In the genomic region with DNA sequence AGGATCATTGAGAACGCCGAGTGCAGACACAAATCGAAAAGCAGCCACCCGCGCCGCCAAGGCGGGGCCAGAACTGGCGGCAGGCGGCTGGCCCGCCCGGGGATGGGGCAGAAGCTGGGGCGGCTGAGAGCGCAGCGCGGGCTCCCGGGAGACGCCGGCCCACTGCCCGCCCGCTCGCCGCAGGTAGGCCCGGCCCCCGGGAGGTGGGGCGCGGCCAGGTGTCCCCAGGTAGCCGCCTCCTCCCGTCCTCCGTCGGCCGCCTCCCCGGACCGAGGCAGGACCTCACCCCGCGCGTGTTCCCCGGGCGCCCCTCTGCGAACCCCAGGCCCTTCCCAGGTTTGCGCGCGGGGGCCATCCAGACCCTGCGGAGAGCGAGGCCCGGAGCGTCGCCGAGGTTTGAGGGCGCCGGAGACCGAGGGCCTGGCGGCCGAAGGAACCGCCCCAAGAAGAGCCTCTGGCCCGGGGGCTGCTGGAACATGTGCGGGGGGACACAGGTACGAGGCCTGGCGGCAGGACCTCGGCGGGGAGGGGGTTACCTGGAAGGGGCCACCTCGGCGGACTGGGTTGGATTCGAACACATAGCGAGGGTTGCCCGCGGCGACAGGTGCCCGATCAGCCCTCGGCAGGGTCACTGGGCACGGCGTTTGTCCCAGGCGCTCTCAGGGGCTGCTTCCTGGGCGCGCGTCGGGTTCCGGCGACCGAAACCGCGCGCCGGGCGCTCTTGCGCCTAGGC, we compare ENCODE assay signal across 8 cellular contexts. TPM values are rescaled to one million over a fixed set of nuclear protein-coding genes. Genes with fewer than 3 reads are reported as not detected.
A peak's percentile ranks its signal among the peaks of the same experiment; 100 is the strongest.
DNase-seq lines count a peak whose midpoint lies in the region; ATAC-seq lines count a peak whose summit lies in the region.

Gene PRRG4 (plus strand): TSS at position 248 of the 733 bp plus-strand sequence. CDS start 603 bp downstream, outside the sequence.

- peak within 1 kb of the TSS; percentile 56 for H3K27ac Mint-ChIP-seq in activated naive CD4-positive, alpha-beta T cell treated with anti-CD3 and anti-CD28 coated beads, Interleukin-2, amount 10 ng/mL, durations not matched to agents 7 days and 5 days

- peaks cover 10% of the 10 kb centered on the region for H3K4me1 Mint-ChIP-seq in activated naive CD4-positive, alpha-beta T cell treated with anti-CD3 and anti-CD28 coated beads, Interleukin-2, amount 10 ng/mL, durations not matched to agents 7 days and 5 days

- ATAC-seq in GM18907 (IDR thresholded peaks at IDR 0.05; ENCODE audit: unreplicated experiment) (peak; percentile 80), HG03064 (IDR thresholded peaks at IDR 0.05; ENCODE audit: low read depth, unreplicated experiment) (peak; percentile 83), left cardiac atrium (peak; percentile 89 to 93)

- CTCF ChIA-PET in activated naive CD4-positive, alpha-beta T cell treated with anti-CD3 and anti-CD28 coated beads, Interleukin-2, amount 10 ng/mL, durations not matched to agents 7 days and 5 days (lab: Charles Lee) = no interaction called here

- in situ Hi-C loops in G401 (cut with HindIII; ENCODE audit: low sequenced_read_pairs) = no loop called here

- H3K27me3 Mint-ChIP-seq in activated naive CD4-positive, alpha-beta T cell treated with anti-CD3 and anti-CD28 coated beads, Interleukin-2, amount 10 ng/mL, durations not matched to agents 7 days and 5 days = peaks cover 46% of the 10 kb centered on the region

- no peaks in the 10 kb centered on the region for H3K36me3 Mint-ChIP-seq in activated naive CD4-positive, alpha-beta T cell treated with anti-CD3 and anti-CD28 coated beads, Interleukin-2, amount 10 ng/mL, durations not matched to agents 7 days and 5 days

- DNase-seq in CD1c-positive myeloid dendritic cell (ENCODE audit: extremely low spot score) (peak; percentile 83), NCI-H510A treated with DMSO at 0.1 percent for 48 hours (lab: John Stamatoyannopoulos, UW) (peak; percentile 44), left cardiac atrium (peak; percentile 58), posterior vena cava (ENCODE audit: low spot score) (peak; percentile 87), G401 (ENCODE audit: low spot score) (no peak)
- peak; percentile 56 for DNase-seq in activated naive CD4-positive, alpha-beta T cell treated with anti-CD3 and anti-CD28 coated beads, Interleukin-2, amount 10 ng/mL, durations not matched to agents 7 days and 5 days

- H3K9me3 Mint-ChIP-seq in activated naive CD4-positive, alpha-beta T cell treated with anti-CD3 and anti-CD28 coated beads, Interleukin-2, amount 10 ng/mL, durations not matched to agents 7 days and 5 days = no peaks in the 10 kb centered on the region

- intact Hi-C loops in left cardiac atrium (cut with DNase I) = no loop called here
- intact Hi-C loops in posterior vena cava (cut with DNase I) = no loop called here

- peak within 1 kb of the TSS; percentile 80 for H3K4me3 Mint-ChIP-seq in activated naive CD4-positive, alpha-beta T cell treated with anti-CD3 and anti-CD28 coated beads, Interleukin-2, amount 10 ng/mL, durations not matched to agents 7 days and 5 days

RNA-seq across cellular contexts. Expression of gene PRRG4, which starts in this region (rescaled TPM):
- total RNA-seq in left cardiac atrium = 1 to 10 TPM in 1 of 2 donors, under 1 TPM in 1; 0.92 to 1.0 TPM
- under 1 TPM; 0.81 to 0.83 TPM for total RNA-seq in posterior vena cava
- under 0.01 and 0.51 TPM in 2 replicates for total RNA-seq in G401 (2014; rRNA removed; shearing (Covaris generic))

Comparison
In these comparisons a context has a peak if more than half of its experiments do, and no peak if none do; other contexts are left out.
1. Peak in DNase-seq in posterior vena cava; RNA of the gene not detected or under 1 TPM.